7 cellular contexts compared by ENCODE assay signal in the genomic region with DNA sequence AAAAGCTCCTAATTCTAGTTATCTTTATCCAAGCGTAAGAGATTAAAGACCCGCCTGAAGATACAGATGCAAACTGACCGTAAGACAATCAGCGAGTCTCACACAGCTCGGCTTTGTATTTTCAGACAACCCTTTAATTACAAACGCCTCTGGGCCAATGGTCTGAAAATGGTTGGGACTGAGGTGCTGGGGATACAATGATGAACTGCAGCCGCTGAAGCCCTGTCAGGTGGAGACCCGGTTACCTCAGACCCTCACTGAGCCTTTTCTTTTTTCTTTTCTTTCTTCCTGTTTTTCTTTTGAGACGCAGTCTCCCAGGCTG. TPM values are rescaled to one million over a fixed set of nuclear protein-coding genes. Genes with fewer than 3 reads are reported as not detected.
A peak's percentile ranks its signal among the peaks of the same experiment; 100 is the strongest.
DNase-seq lines count a peak whose midpoint lies in the region; ATAC-seq, FAIRE-seq and TF ChIP-seq lines count a peak whose summit lies in the region.

No MANE protein-coding gene starts in this region.

- peaks cover 13% of the 10 kb centered on the region for H3K27me3 Mint-ChIP-seq in brain

- peak overlapping the region; percentile 78 to 83 for H3K27ac ChIP-seq in kidney (ENCODE audit: low read depth in 2 of 2, low read length in 2 of 2)
- peak overlapping the region; percentile 63 for H3K27ac ChIP-seq in subcutaneous abdominal adipose tissue (ENCODE audit: low read depth, low read length)

- intact Hi-C loops in kidney (cut with DNase I) = no loop called here

- H3K4me1 ChIP-seq in kidney (ENCODE audit: control insufficient read depth in 1 of 2, insufficient read depth in 1 of 2, low read depth in 1 of 2, low read length in 2 of 2) (peaks cover 0 to 3% of the 10 kb centered on the region in 2 donors), subcutaneous abdominal adipose tissue (ENCODE audit: control insufficient read depth in 5 of 5, insufficient read depth in 5 of 5, low read length in 5 of 5) (peaks cover 1 to 19% (median 16%) of the 10 kb centered on the region in 5 donors)

- DNase-seq in NAMALWA (ENCODE audit: low spot score) (peak; percentile 47), kidney (no peak)

- peak; percentile 11 for ATAC-seq in GM21528 (IDR thresholded peaks at IDR 0.05; ENCODE audit: low FRiP score, unreplicated experiment)
- no peak for ATAC-seq in HG02763 (IDR thresholded peaks at IDR 0.05; ENCODE audit: unreplicated experiment)

- peak overlapping the region; percentile 92 to 100 (median 97) for H3K4me3 Mint-ChIP-seq in brain

- no peak for FAIRE-seq in kidney (lab: Jason Lieb, UNC)

- peak overlapping the region; percentile 95 to 100 (median 98) for H3K27ac Mint-ChIP-seq in brain

- TF ChIP-seq CTCF in brain (conservative IDR thresholded peaks at IDR 0.05) = no peak
- TF ChIP-seq CTCF in kidney (IDR thresholded peaks at IDR 0.05; ENCODE audit: borderline replicate concordance, extremely low read depth, insufficient read depth) = no peak

- H3K36me3 ChIP-seq in kidney (ENCODE audit: control insufficient read depth in 1 of 2, insufficient read depth in 2 of 2, low read length in 2 of 2) (peaks cover 0 to under 1% of the 10 kb centered on the region in 2 donors), subcutaneous abdominal adipose tissue (ENCODE audit: control insufficient read depth in 5 of 5, insufficient read depth in 5 of 5, low read length in 5 of 5) (peaks cover 0 to 2% (median 1%) of the 10 kb centered on the region in 5 donors)

- no peaks in the 10 kb centered on the region for H3K27me3 ChIP-seq in subcutaneous abdominal adipose tissue (ENCODE audit: control insufficient read depth in 5 of 5, insufficient read depth in 4 of 5, low read length in 5 of 5)

- peak overlapping the region; percentile 76 for H3K4me3 ChIP-seq in GM08714 (ENCODE audit: low read length)
- peak overlapping the region; percentile 72 to 95 for H3K4me3 ChIP-seq in kidney (ENCODE audit: low read length in 2 of 2)
- H3K4me3 ChIP-seq in subcutaneous abdominal adipose tissue (ENCODE audit: low read depth in 1 of 5, low read length in 5 of 5) = peak overlapping the region; percentile 90 to 96 (median 94)

- peaks cover 38% of the 10 kb centered on the region for H3K4me1 Mint-ChIP-seq in brain

- peaks cover 0 to 3% (median 3%) of the 10 kb centered on the region in 5 experiments for H3K9me3 Mint-ChIP-seq in brain

- H3K9me3 ChIP-seq in kidney (ENCODE audit: control insufficient read depth in 1 of 2, low read length in 2 of 2) (no peaks in the 10 kb centered on the region), subcutaneous abdominal adipose tissue (ENCODE audit: control insufficient read depth in 5 of 5, low read length in 5 of 5) (no peaks in the 10 kb centered on the region)

- H3K36me3 Mint-ChIP-seq in brain = peaks cover 10% of the 10 kb centered on the region

- H3K9ac ChIP-seq in kidney (ENCODE audit: low read length in 2 of 2) (peak overlapping the region; percentile 75 to 84), subcutaneous abdominal adipose tissue (ENCODE audit: low read length in 5 of 5) (peak overlapping the region; percentile 21 to 77 (median 75))

RNA-seq across cellular contexts. Expression of a gene that starts 0.7 kb away (rescaled TPM):
- polyA plus RNA-seq in brain (ENCODE audit: insufficient read depth, low read depth, low replicate concordance) (57.5 TPM), kidney (ENCODE audit: insufficient read depth, low read depth, low replicate concordance) (103 TPM)
- 54.1 TPM for total RNA-seq in kidney
